ENCODE assay signal across 9 cellular contexts in genomic region chr3:12995389-12996180, GRCh38.
DNase-seq lines count a peak whose midpoint lies in the region; ATAC-seq and TF ChIP-seq lines count a peak whose summit lies in the region.
"Had no signal": no experiment of that assay in that cellular context is flagged by ENCODE, and none has a peak within 500 bp of the region (broad histone marks: within the 10 kb centered on the region; RNA-seq: fewer than 3 reads in every experiment).

No MANE protein-coding gene starts in this region.

- peak overlapping the region; percentile 40 for H3K27ac Mint-ChIP-seq in activated T-cell treated with anti-CD3 and anti-CD28 coated beads, Interleukin-2, amount 50 U/mL, for 72 hours

- H3K9me3 Mint-ChIP-seq in activated T-cell treated with anti-CD3 and anti-CD28 coated beads, Interleukin-2, amount 50 U/mL, for 72 hours: no peaks in the 10 kb centered on the region

- peaks cover 2 to 4% of the 10 kb centered on the region in 2 donors for H3K36me3 Mint-ChIP-seq in activated T-cell treated with anti-CD3 and anti-CD28 coated beads, Interleukin-2, amount 50 U/mL, for 72 hours (ENCODE audit: insufficient read depth in 2 of 2)

- no peaks in the 10 kb centered on the region for H3K27me3 ChIP-seq in adrenal gland
- no peaks in the 10 kb centered on the region for H3K27me3 ChIP-seq in upper lobe of left lung
- H3K27me3 ChIP-seq: ovary had no signal

- 58 to 70% (median 63%) methylated on average over 9 to 10 of the region's 10 CpGs for WGBS in adrenal gland, 4 donors
- WGBS in mesodermal cell (ENCODE audit: insufficient coverage in 2 of 2), 2 experiments: 77 to 83% methylated on average over 8 to 10 of the region's 10 CpGs
- WGBS in upper lobe of left lung, 2 donors: 69 to 79% methylated on average over 8 to 10 of the region's 10 CpGs

- TF ChIP-seq EP300 in upper lobe of left lung (IDR thresholded peaks at IDR 0.05): no peak

- DNase-seq in activated T-cell treated with anti-CD3 and anti-CD28 coated beads, Interleukin-2, amount 50 U/mL, for 72 hours: no peak
- DNase-seq in activated T-cell treated with anti-CD3 and anti-CD28 coated beads, Interleukin-2, amount 50 U/mL, for 48 hours: no peak
- peak in 3 of 7 donors; percentile 53 to 73 (median 62) for DNase-seq in adrenal gland
- DNase-seq in upper lobe of left lung: no peak
- no peak for DNase-seq in NOMO-1 treated with dmso at 0.1 percent for 144 hours (lab: John Stamatoyannopoulos, UW; ENCODE audit: unreplicated experiment)
- no peak for DNase-seq in effector CD8-positive, alpha-beta T cell (lab: John Stamatoyannopoulos, UW)
- DNase-seq in omental fat pad (ENCODE audit: low spot score): no peak

- no peak overlapping the region for H3K4me3 ChIP-seq in adrenal gland
- no peak overlapping the region for H3K4me3 ChIP-seq in mesodermal cell (ENCODE audit: extremely low read depth, insufficient read depth, low read length, poor library complexity, severe bottlenecking)
- H3K4me3 ChIP-seq in upper lobe of left lung: peak overlapping the region in 1 of 4 donors; percentile 98

- H3K9me3 ChIP-seq in adrenal gland (replicated peaks in 1 of 3) (no peaks in the 10 kb centered on the region), mesodermal cell (ENCODE audit: control insufficient read depth, low read length) (no peaks in the 10 kb centered on the region), upper lobe of left lung (no peaks in the 10 kb centered on the region)
- H3K9me3 ChIP-seq: ovary had no signal

- peak overlapping the region; percentile 88 to 91 for H3K4me3 Mint-ChIP-seq in activated T-cell treated with anti-CD3 and anti-CD28 coated beads, Interleukin-2, amount 50 U/mL, for 72 hours

- H3K4me1 ChIP-seq in adrenal gland (replicated peaks in 1 of 2): peaks cover 36 to 59% of the 10 kb centered on the region in 2 donors
- H3K4me1 ChIP-seq in mesodermal cell (ENCODE audit: control insufficient read depth, insufficient read depth, low read length, poor library complexity, severe bottlenecking): peaks cover 21% of the 10 kb centered on the region
- peaks cover 20 to 44% (median 30%) of the 10 kb centered on the region in 4 donors for H3K4me1 ChIP-seq in upper lobe of left lung

- no peaks in the 10 kb centered on the region for H3K27me3 Mint-ChIP-seq in activated T-cell treated with anti-CD3 and anti-CD28 coated beads, Interleukin-2, amount 50 U/mL, for 72 hours (ENCODE audit: low read depth)

- TF ChIP-seq POLR2A in adrenal gland (IDR thresholded peaks at IDR 0.05) (no peak), upper lobe of left lung (IDR thresholded peaks at IDR 0.05) (no peak)

- ATAC-seq in activated T-cell treated with anti-CD3 and anti-CD28 coated beads, Interleukin-2, amount 50 U/mL, for 72 hours (replicated peaks in 1 of 2): no peak
- ATAC-seq in upper lobe of left lung (ENCODE audit: low FRiP score in 2 of 2) (no peak), omental fat pad (ENCODE audit: low FRiP score) (no peak)

- TF ChIP-seq CTCF in adrenal gland (IDR thresholded peaks at IDR 0.05) (no peak), upper lobe of left lung (IDR thresholded peaks at IDR 0.05) (no peak), omental fat pad (IDR thresholded peaks at IDR 0.05) (no peak)

- H3K27ac ChIP-seq in adrenal gland (peak overlapping the region; percentile 82 to 96 (median 93)), mesodermal cell (ENCODE audit: low read depth, low read length, severe bottlenecking) (peak overlapping the region; percentile 16), upper lobe of left lung (peak overlapping the region; percentile 76 to 93 (median 92))

- H3K4me1 Mint-ChIP-seq in activated T-cell treated with anti-CD3 and anti-CD28 coated beads, Interleukin-2, amount 50 U/mL, for 72 hours (ENCODE audit: low read depth): peaks cover 57% of the 10 kb centered on the region

- intact Hi-C loops in adrenal gland (cut with DNase I): no loop called here

- H3K36me3 ChIP-seq in adrenal gland (replicated peaks in 1 of 2) (no peaks in the 10 kb centered on the region), mesodermal cell (ENCODE audit: control insufficient read depth, insufficient read depth, low read length) (no peaks in the 10 kb centered on the region), upper lobe of left lung (no peaks in the 10 kb centered on the region)
- H3K36me3 ChIP-seq: ovary had no signal

Comparison
In these comparisons a context has a peak if more than half of its experiments do, and no peak if none do; other contexts are left out.
1. H3K27ac ChIP-seq: peak in every context shown above with its lines; median percentile 93 in adrenal gland; 92 in upper lobe of left lung; 16 in mesodermal cell.